In genomic region chr2:238378230-238379095, GRCh38 we compare ENCODE assay signal across 16 cellular contexts. TPM values are rescaled to one million over a fixed set of nuclear protein-coding genes. Genes with fewer than 3 reads are reported as not detected.
DNase-seq lines count a peak whose midpoint lies in the region; ATAC-seq and TF ChIP-seq lines count a peak whose summit lies in the region.
"Had no signal": no experiment of that assay in that cellular context is flagged by ENCODE, and none has a peak within 500 bp of the region (broad histone marks: within the 10 kb centered on the region; RNA-seq: fewer than 3 reads in every experiment).

No MANE protein-coding gene starts in this region.

- intact Hi-C loops in MCF 10A (cut with micrococcal nuclease), result no loop called here
- intact Hi-C loops in breast epithelium (cut with DNase I; ENCODE audit: low total_unique reads), result no loop called here
- intact Hi-C loops in heart right ventricle (cut with DNase I), result loop anchor here in 2 of 10 donors (2.0 to 10.0 kb wide), 3 partner anchors 70 to 406 kb away; no protein-coding TSS in a partner anchor

- H3K4me3 Mint-ChIP-seq in MCF 10A (ENCODE audit: unreplicated experiment), result no peak overlapping the region
- no peak overlapping the region for H3K4me3 Mint-ChIP-seq in T-helper 17 cell
- H3K4me3 Mint-ChIP-seq: activated B cell treated with CpG ODN at 0.5 μM for 24 hours, nephron had no signal

- no TSS peak for BruUV-seq in MCF 10A (replicated peaks; lab: Mats Ljungman, UMichigan)

- H3K27ac ChIP-seq in breast epithelium (no peak overlapping the region), heart right ventricle (peak overlapping the region; percentile 1 to 79 (median 62)), thoracic aorta (peak overlapping the region; percentile 70 to 82), upper lobe of left lung (no peak overlapping the region)

- DNase-seq in MCF 10A (ENCODE audit: unreplicated experiment) (no peak), breast epithelium (ENCODE audit: low spot score in 2 of 2) (no peak), T-helper 17 cell (no peak), heart right ventricle (no peak), thoracic aorta (ENCODE audit: low spot score) (no peak), upper lobe of left lung (no peak), NK-92 (lab: John Stamatoyannopoulos, UW; ENCODE audit: unreplicated experiment) (no peak)
- DNase-seq: activated B cell treated with CpG ODN at 0.5 μM for 24 hours, amygdala, erythroblast, NCI-H2107, SHP77, substantia nigra had no signal

- H3K4me1 Mint-ChIP-seq in MCF 10A (ENCODE audit: insufficient read depth, unreplicated experiment) (peaks cover 6% of the 10 kb centered on the region), T-helper 17 cell (peaks cover 30% of the 10 kb centered on the region)

- no peak for TF ChIP-seq CTCF in MCF 10A (IDR thresholded peaks at IDR 0.05; ENCODE audit: unreplicated experiment)
- no peak for TF ChIP-seq CTCF in breast epithelium (IDR thresholded peaks at IDR 0.05)
- no peak for TF ChIP-seq CTCF in heart right ventricle (IDR thresholded peaks at IDR 0.05)
- no peak for TF ChIP-seq CTCF in thoracic aorta (IDR thresholded peaks at IDR 0.05)
- no peak for TF ChIP-seq CTCF in upper lobe of left lung (IDR thresholded peaks at IDR 0.05)

- H3K9me3 ChIP-seq in breast epithelium (no peaks in the 10 kb centered on the region), T-helper 17 cell (ENCODE audit: control insufficient read depth, low read length, poor library complexity, severe bottlenecking) (no peaks in the 10 kb centered on the region), heart right ventricle (no peaks in the 10 kb centered on the region), thoracic aorta (no peaks in the 10 kb centered on the region), upper lobe of left lung (no peaks in the 10 kb centered on the region)

- H3K9me3 Mint-ChIP-seq in MCF 10A (ENCODE audit: unreplicated experiment), result peaks cover 6% of the 10 kb centered on the region
- H3K9me3 Mint-ChIP-seq: immature natural killer cell had no signal

- H3K36me3 ChIP-seq in breast epithelium, result no peaks in the 10 kb centered on the region
- H3K36me3 ChIP-seq in heart right ventricle, result peaks cover 0 to 19% (median 3%) of the 10 kb centered on the region in 9 donors
- no peaks in the 10 kb centered on the region for H3K36me3 ChIP-seq in thoracic aorta
- peaks cover 0 to 5% (median 0%) of the 10 kb centered on the region in 4 donors for H3K36me3 ChIP-seq in upper lobe of left lung

- POLR2A ChIA-PET in MCF 10A (lab: Yijun Ruan, JAX), result interaction anchor here (0.5 to 0.6 kb wide), 2 partner anchors 187 to 1549 kb away, joined by 4 read pairs; no protein-coding TSS in a partner anchor

- 81 to 86% methylated on average over 11 of the region's 11 CpGs for WGBS in heart right ventricle, 2 donors
- WGBS in upper lobe of left lung, 2 donors, result 93 to 94% methylated on average over 10 to 11 of the region's 11 CpGs

- H3K27ac Mint-ChIP-seq in MCF 10A (ENCODE audit: low read depth, unreplicated experiment) (peak overlapping the region; percentile 54), T-helper 17 cell (peak overlapping the region; percentile 37)
- H3K27ac Mint-ChIP-seq: activated B cell treated with CpG ODN at 0.5 μM for 24 hours, nephron had no signal

- H3K4me3 ChIP-seq in breast epithelium, result no peak overlapping the region
- H3K4me3 ChIP-seq in heart right ventricle, result no peak overlapping the region
- no peak overlapping the region for H3K4me3 ChIP-seq in thoracic aorta
- no peak overlapping the region for H3K4me3 ChIP-seq in upper lobe of left lung

- CTCF ChIA-PET in MCF 10A (lab: Yijun Ruan, JAX), result interaction anchor here (1.2 kb wide), 1 partner anchor 10 kb away, joined by 3 read pairs; no protein-coding TSS in a partner anchor

- H3K27me3 ChIP-seq in breast epithelium, result no peaks in the 10 kb centered on the region
- H3K27me3 ChIP-seq in heart right ventricle, result no peaks in the 10 kb centered on the region
- no peaks in the 10 kb centered on the region for H3K27me3 ChIP-seq in thoracic aorta (replicated peaks; ENCODE audit: insufficient read depth)
- no peaks in the 10 kb centered on the region for H3K27me3 ChIP-seq in upper lobe of left lung

- no peak for TF ChIP-seq EP300 in upper lobe of left lung (IDR thresholded peaks at IDR 0.05)

- H3K36me3 Mint-ChIP-seq in MCF 10A (ENCODE audit: insufficient read depth, unreplicated experiment) (peaks cover 19% of the 10 kb centered on the region), T-helper 17 cell (ENCODE audit: low read depth) (peaks cover 18% of the 10 kb centered on the region)

- no peaks in the 10 kb centered on the region for H3K27me3 Mint-ChIP-seq in MCF 10A (ENCODE audit: insufficient read depth, unreplicated experiment)
- no peaks in the 10 kb centered on the region for H3K27me3 Mint-ChIP-seq in T-helper 17 cell
- H3K27me3 Mint-ChIP-seq: activated B cell treated with CpG ODN at 0.5 μM for 24 hours had no signal

- no peak for ATAC-seq in T-helper 17 cell
- ATAC-seq in heart right ventricle, result peak; percentile 54 to 93 (median 86)
- no peak for ATAC-seq in thoracic aorta (ENCODE audit: insufficient number of reproducible peaks, low FRiP score, low read depth)
- no peak for ATAC-seq in upper lobe of left lung (ENCODE audit: low FRiP score in 2 of 2)
- ATAC-seq in HG02759 (IDR thresholded peaks at IDR 0.05; ENCODE audit: unreplicated experiment), result no peak

- TF ChIP-seq POLR2A in breast epithelium (IDR thresholded peaks at IDR 0.05), result no peak
- TF ChIP-seq POLR2A in upper lobe of left lung (IDR thresholded peaks at IDR 0.05), result no peak

- H3K4me1 ChIP-seq in breast epithelium (no peaks in the 10 kb centered on the region), heart right ventricle (peaks cover 2 to 65% (median 22%) of the 10 kb centered on the region in 9 donors), thoracic aorta (ENCODE audit: control insufficient read depth in 1 of 2, low read depth in 2 of 2) (peaks cover 29 to 35% of the 10 kb centered on the region in 2 donors), upper lobe of left lung (peaks cover 10 to 26% (median 24%) of the 10 kb centered on the region in 4 donors)

RNA-seq across cellular contexts. Expression of gene ASB1, which starts 48.3 kb away (rescaled TPM):
- total RNA-seq in MCF 10A (2022) (104 and 113 TPM in 2 replicates), breast epithelium (10 to 100 TPM; 11.2 to 18.7 (median 18.4) TPM), T-helper 17 cell (10 to 100 TPM; 11.9 to 14.3 TPM), heart right ventricle (10 to 100 TPM; 31.4 to 61.5 (median 51.2) TPM), thoracic aorta (10 to 100 TPM; 30.3 to 48.7 TPM), upper lobe of left lung (10 to 100 TPM; 12.7 to 29.4 (median 24.3) TPM)
- 10 to 100 TPM; 32.0 to 41.9 TPM for polyA plus RNA-seq in heart right ventricle

RNA-seq across cellular contexts. Expression of gene TRAF3IP1, which starts 58.1 kb away (rescaled TPM):
- 19.1 and 30.1 TPM in 2 replicates for total RNA-seq in MCF 10A (2022)
- total RNA-seq in breast epithelium, result 10 to 100 TPM; 12.1 to 20.6 (median 15.7) TPM
- total RNA-seq in T-helper 17 cell, result 1 to 10 TPM; 8.9 to 9.3 TPM
- 10 to 100 TPM in 6 of 10 donors, 1 to 10 TPM in 4; 8.3 to 20.4 (median 12.5) TPM for total RNA-seq in heart right ventricle
- 1 to 10 TPM; 4.0 to 6.2 TPM for polyA plus RNA-seq in heart right ventricle
- 10 to 100 TPM; 19.4 to 23.7 TPM for total RNA-seq in thoracic aorta
- total RNA-seq in upper lobe of left lung, result 10 to 100 TPM; 14.0 to 26.8 (median 18.8) TPM

Comparison
In these comparisons a context has a peak if more than half of its experiments do, and no peak if none do; other contexts are left out.
1. H3K27ac ChIP-seq: peak in heart right ventricle (10 of 10) and thoracic aorta (2 of 2); none in breast epithelium (0 of 2) and upper lobe of left lung (0 of 4).
2. ATAC-seq: peak in heart right ventricle (8 of 8); none in T-helper 17 cell (single experiment), thoracic aorta (single experiment), upper lobe of left lung (0 of 2) and HG02759 (single experiment).